In the genomic region with DNA sequence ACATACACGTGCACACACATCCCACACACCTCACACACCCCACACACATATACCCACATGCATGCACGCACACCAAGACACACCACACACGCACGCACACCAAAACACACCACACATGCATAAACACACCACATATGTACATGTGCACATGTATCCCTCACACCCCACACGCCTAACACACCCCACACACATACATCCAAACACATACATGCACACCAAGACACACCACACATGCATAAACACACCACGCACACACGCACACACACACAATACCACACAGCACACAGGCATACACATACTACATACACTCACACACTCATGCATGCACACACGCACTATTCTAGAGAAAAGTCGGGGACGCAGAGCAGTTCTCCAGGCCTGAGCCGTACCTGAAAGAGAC, we compare ENCODE assay signal across 1 cellular context.
A peak's percentile ranks its signal among the peaks of the same experiment; 100 is the strongest.
TF ChIP-seq lines count a peak whose summit lies in the region.

No MANE protein-coding gene starts in this region.

TF ChIP-seq in HepG2, 621 proteins besides CTCF, POLR2A, EP300 and RAD21 (continued from another document):
- TF ChIP-seq, protein P1, sequence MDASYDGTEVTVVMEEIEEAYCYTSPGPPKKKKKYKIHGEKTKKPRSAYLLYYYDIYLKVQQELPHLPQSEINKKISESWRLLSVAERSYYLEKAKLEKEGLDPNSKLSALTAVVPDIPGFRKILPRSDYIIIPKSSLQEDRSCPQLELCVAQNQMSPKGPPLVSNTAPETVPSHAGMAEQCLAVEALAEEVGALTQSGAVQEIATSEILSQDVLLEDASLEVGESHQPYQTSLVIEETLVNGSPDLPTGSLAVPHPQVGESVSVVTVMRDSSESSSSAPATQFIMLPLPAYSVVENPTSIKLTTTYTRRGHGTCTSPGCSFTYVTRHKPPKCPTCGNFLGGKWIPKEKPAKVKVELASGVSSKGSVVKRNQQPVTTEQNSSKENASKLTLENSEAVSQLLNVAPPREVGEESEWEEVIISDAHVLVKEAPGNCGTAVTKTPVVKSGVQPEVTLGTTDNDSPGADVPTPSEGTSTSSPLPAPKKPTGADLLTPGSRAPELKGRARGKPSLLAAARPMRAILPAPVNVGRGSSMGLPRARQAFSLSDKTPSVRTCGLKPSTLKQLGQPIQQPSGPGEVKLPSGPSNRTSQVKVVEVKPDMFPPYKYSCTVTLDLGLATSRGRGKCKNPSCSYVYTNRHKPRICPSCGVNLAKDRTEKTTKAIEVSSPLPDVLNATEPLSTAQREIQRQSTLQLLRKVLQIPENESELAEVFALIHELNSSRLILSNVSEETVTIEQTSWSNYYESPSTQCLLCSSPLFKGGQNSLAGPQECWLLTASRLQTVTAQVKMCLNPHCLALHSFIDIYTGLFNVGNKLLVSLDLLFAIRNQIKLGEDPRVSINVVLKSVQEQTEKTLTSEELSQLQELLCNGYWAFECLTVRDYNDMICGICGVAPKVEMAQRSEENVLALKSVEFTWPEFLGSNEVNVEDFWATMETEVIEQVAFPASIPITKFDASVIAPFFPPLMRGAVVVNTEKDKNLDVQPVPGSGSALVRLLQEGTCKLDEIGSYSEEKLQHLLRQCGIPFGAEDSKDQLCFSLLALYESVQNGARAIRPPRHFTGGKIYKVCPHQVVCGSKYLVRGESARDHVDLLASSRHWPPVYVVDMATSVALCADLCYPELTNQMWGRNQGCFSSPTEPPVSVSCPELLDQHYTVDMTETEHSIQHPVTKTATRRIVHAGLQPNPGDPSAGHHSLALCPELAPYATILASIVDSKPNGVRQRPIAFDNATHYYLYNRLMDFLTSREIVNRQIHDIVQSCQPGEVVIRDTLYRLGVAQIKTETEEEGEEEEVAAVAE (CRISPR knock-in tag; IDR thresholded peaks at IDR 0.05; ENCODE audit: borderline replicate concordance), result no peak
- TF ChIP-seq JUNB (CRISPR knock-in tag; IDR thresholded peaks at IDR 0.05; ENCODE audit: borderline replicate concordance) (no peak), NBN (conservative IDR thresholded peaks at IDR 0.05) (0 out of 2 replicates have a peak, but pooled peaks have one; percentile 63), KLF6 (CRISPR knock-in tag; IDR thresholded peaks at IDR 0.05) (no peak), KLF13 (CRISPR knock-in tag; IDR thresholded peaks at IDR 0.05) (no peak), IKZF1 (IDR thresholded peaks at IDR 0.05) (0 out of 2 replicates have a peak, but pooled peaks have one; percentile 75), NFRKB (IDR thresholded peaks at IDR 0.05) (peak; percentile 18; the same call in 1 of the 2 replicates), PITX1 (CRISPR knock-in tag; IDR thresholded peaks at IDR 0.05) (no peak), SAFB2 (CRISPR knock-in tag; IDR thresholded peaks at IDR 0.05; ENCODE audit: borderline replicate concordance, low read depth) (no peak), STAG1 (CRISPR knock-in tag; IDR thresholded peaks at IDR 0.05) (no peak)
- TF ChIP-seq, protein P2, sequence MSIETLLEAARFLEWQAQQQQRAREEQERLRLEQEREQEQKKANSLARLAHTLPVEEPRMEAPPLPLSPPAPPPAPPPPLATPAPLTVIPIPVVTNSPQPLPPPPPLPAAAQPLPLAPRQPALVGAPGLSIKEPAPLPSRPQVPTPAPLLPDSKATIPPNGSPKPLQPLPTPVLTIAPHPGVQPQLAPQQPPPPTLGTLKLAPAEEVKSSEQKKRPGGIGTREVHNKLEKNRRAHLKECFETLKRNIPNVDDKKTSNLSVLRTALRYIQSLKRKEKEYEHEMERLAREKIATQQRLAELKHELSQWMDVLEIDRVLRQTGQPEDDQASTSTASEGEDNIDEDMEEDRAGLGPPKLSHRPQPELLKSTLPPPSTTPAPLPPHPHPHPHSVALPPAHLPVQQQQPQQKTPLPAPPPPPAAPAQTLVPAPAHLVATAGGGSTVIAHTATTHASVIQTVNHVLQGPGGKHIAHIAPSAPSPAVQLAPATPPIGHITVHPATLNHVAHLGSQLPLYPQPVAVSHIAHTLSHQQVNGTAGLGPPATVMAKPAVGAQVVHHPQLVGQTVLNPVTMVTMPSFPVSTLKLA (IDR thresholded peaks at IDR 0.05), result peak; percentile 83
- TF ChIP-seq, protein P3, sequence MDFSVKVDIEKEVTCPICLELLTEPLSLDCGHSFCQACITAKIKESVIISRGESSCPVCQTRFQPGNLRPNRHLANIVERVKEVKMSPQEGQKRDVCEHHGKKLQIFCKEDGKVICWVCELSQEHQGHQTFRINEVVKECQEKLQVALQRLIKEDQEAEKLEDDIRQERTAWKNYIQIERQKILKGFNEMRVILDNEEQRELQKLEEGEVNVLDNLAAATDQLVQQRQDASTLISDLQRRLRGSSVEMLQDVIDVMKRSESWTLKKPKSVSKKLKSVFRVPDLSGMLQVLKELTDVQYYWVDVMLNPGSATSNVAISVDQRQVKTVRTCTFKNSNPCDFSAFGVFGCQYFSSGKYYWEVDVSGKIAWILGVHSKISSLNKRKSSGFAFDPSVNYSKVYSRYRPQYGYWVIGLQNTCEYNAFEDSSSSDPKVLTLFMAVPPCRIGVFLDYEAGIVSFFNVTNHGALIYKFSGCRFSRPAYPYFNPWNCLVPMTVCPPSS (IDR thresholded peaks at IDR 0.05), result 0 out of 2 replicates have a peak, but pooled peaks have one; percentile 58
TF ChIP-seq in HepG2: peak in this region for 6.
